14 cellular contexts compared by ENCODE assay signal in the genomic region with DNA sequence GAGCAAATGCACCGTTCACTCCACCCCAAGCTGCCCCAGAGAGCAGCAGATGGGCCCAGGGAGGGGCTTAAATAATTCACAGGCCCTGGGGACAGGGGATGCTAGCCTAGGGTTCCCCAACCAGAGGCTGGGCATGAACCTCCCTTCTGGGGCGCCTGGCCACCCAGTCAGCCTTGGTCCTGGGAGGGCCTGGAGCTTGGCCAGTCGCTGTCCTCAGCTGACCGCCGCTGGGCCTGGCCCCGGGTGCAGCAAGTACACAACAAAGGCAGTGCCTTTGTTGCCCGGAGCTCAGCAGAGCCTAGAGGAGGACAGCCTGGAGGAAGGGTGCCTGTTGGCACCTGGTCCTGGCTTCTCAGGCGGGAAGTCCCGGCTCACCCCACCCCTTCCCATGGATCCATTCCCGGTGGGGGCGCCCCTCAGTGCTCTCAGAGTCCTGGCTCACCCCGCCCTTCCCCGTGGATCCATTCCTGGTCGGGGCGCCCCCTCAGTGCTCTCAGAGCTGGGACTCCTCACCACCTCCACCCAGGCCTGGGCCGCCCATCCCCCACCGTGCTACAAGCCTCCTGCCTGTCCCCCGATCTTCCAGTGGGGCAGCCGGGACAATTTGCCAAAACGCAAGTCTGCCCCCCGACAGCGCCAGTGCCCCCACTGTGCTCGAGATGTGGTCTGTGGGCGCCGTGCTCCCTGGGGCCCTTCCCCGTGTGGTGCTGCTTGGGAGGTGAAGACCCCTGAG. TPM values are rescaled to one million over a fixed set of nuclear protein-coding genes. Genes with fewer than 3 reads are reported as not detected.
DNase-seq lines count a peak whose midpoint lies in the region; ATAC-seq, FAIRE-seq and TF ChIP-seq lines count a peak whose summit lies in the region.
"Had no signal": no experiment of that assay in that cellular context is flagged by ENCODE, and none has a peak within 500 bp of the region (broad histone marks: within the 10 kb centered on the region; RNA-seq: fewer than 3 reads in every experiment).

No MANE protein-coding gene starts in this region.

- WGBS in A549 (ENCODE audit: missing lambda C conversion rate) = 44% methylated on average over 13 of the region's 26 CpGs
- 92% methylated on average over 10 of the region's 26 CpGs; no CpG with 5 or more reads in 1 of the 2 experiments for WGBS in IMR-90 (ENCODE audit: extremely low coverage in 2 of 2, insufficient read length in 1 of 2), 2 experiments
- 87 to 88% methylated on average over 20 to 22 of the region's 26 CpGs for WGBS in mesodermal cell (ENCODE audit: insufficient coverage in 2 of 2), 2 experiments

- peak overlapping the region; percentile 31; the same call in 1 of the 3 replicates for H2BK15ac ChIP-seq in IMR-90 (ENCODE audit: low read depth, low read length)

- H3K79me1 ChIP-seq in IMR-90 (ENCODE audit: low read depth in 1 of 2, low read length in 2 of 2) = peaks cover 0 to 8% of the 10 kb centered on the region in 2 experiments; a peak in 1 of 4 replicates

- H3K9me3 ChIP-seq in A549 (no peaks in the 10 kb centered on the region), IMR-90 (ENCODE audit: control insufficient read depth, insufficient read depth, low read length) (no peaks in the 10 kb centered on the region), mesodermal cell (ENCODE audit: control insufficient read depth, low read length) (no peaks in the 10 kb centered on the region)
- H3K9me3 ChIP-seq: tibial nerve had no signal

- peak overlapping the region; percentile 94 for H3K14ac ChIP-seq in IMR-90 (replicated peaks; ENCODE audit: low read depth, low read length)

- peak overlapping the region; percentile 57 to 97 for H4K8ac ChIP-seq in IMR-90 (ENCODE audit: low read depth in 2 of 2, low read length in 2 of 2)

- intact Hi-C loops in IMR-90 (cut with micrococcal nuclease) = no loop called here

- peak overlapping the region; percentile 99 for H3K23ac ChIP-seq in IMR-90 (ENCODE audit: low read depth, low read length)

- H3K4ac ChIP-seq in IMR-90 (ENCODE audit: low read depth, low read length) = peak overlapping the region; percentile 100

- peak overlapping the region; percentile 100 for H2BK120ac ChIP-seq in IMR-90 (ENCODE audit: low read depth, low read length)

- H2AFZ ChIP-seq in IMR-90 (replicated peaks; ENCODE audit: low read length, poor library complexity) = peak overlapping the region; percentile 88

- H4K20me1 ChIP-seq in IMR-90 (ENCODE audit: insufficient read depth, low read length) = no peaks in the 10 kb centered on the region

- H3K56ac ChIP-seq in IMR-90 (ENCODE audit: extremely low read depth, insufficient read depth, low read length) = peak overlapping the region; percentile 71

- H3K36me3 ChIP-seq in IMR-90 (ENCODE audit: control insufficient read depth, insufficient read depth, low read length) (no peaks in the 10 kb centered on the region), brain microvascular endothelial cell (replicated peaks) (no peaks in the 10 kb centered on the region), mesodermal cell (ENCODE audit: control insufficient read depth, insufficient read depth, low read length) (no peaks in the 10 kb centered on the region)
- H3K36me3 ChIP-seq: tibial nerve had no signal

- peak overlapping the region; percentile 98 for H2AK9ac ChIP-seq in IMR-90 (replicated peaks; ENCODE audit: low read depth, low read length, poor library complexity)

- peak overlapping the region; percentile 90 to 91 for H3K27ac ChIP-seq in A549
- peak overlapping the region; percentile 92 for H3K27ac ChIP-seq in IMR-90 (ENCODE audit: insufficient read depth, low read length)
- H3K27ac ChIP-seq in brain microvascular endothelial cell = peak overlapping the region; percentile 67
- peak overlapping the region; percentile 77 for H3K27ac ChIP-seq in mesodermal cell (ENCODE audit: low read depth, low read length, severe bottlenecking)
- H3K27ac ChIP-seq: SK-N-MC, tibial nerve had no signal

- H2AK5ac ChIP-seq in IMR-90 (ENCODE audit: low read depth, low read length) = peak overlapping the region; percentile 99

- peak overlapping the region; percentile 98 for H4K91ac ChIP-seq in IMR-90 (ENCODE audit: insufficient read depth, low read depth, low read length)

- H3K4me1 ChIP-seq in A549 = peaks cover 58% of the 10 kb centered on the region
- H3K4me1 ChIP-seq in IMR-90 (ENCODE audit: control insufficient read depth, insufficient read depth, low read length) = peaks cover 21% of the 10 kb centered on the region
- H3K4me1 ChIP-seq in mesodermal cell (ENCODE audit: control insufficient read depth, insufficient read depth, low read length, poor library complexity, severe bottlenecking) = peaks cover 55% of the 10 kb centered on the region
- H3K4me1 ChIP-seq: tibial nerve had no signal

- peak overlapping the region; percentile 79 for H3K4me2 ChIP-seq in A549
- no peak overlapping the region; the same call in 1 of the 2 replicates for H3K4me2 ChIP-seq in IMR-90 (ENCODE audit: low read depth, low read length)

- H3K4me3 ChIP-seq in A549 = peak overlapping the region; percentile 20; the same call in 1 of the 3 replicates
- H3K4me3 ChIP-seq in IMR-90 (ENCODE audit: insufficient read depth, low read depth, low read length) = no peak overlapping the region
- H3K4me3 ChIP-seq in brain microvascular endothelial cell (ENCODE audit: low read depth, low read length) = no peak overlapping the region
- H3K4me3 ChIP-seq in mesodermal cell (ENCODE audit: extremely low read depth, insufficient read depth, low read length, poor library complexity, severe bottlenecking) = no peak overlapping the region
- H3K4me3 ChIP-seq: SK-N-MC, tibial nerve had no signal

- peak in 1 of 2 experiments; percentile 46 for DNase-seq in A549 (ENCODE audit: low read depth in 1 of 2, low spot score in 1 of 2)
- DNase-seq in IMR-90 = peak; percentile 12
- no peak for DNase-seq in brain microvascular endothelial cell
- no peak for DNase-seq in NCI-H2107 treated with DMSO at 0.1 percent for 48 hours (lab: John Stamatoyannopoulos, UW; ENCODE audit: unreplicated experiment)
- DNase-seq in NCI-H2196 treated with DMSO at 0.1 percent for 48 hours (lab: John Stamatoyannopoulos, UW; ENCODE audit: unreplicated experiment) = no peak
- no peak for DNase-seq in omental fat pad (ENCODE audit: low spot score)
- DNase-seq: ACHN, DND-41, foreskin melanocyte, left colon had no signal

- no peak for TF ChIP-seq POLR2A in A549 (IDR thresholded peaks at IDR 0.05; ENCODE audit: low read length)
- TF ChIP-seq POLR2A in IMR-90 (IDR thresholded peaks at IDR 0.05; ENCODE audit: low read depth, low read length) = no peak

- peak; percentile 6 to 46; a peak in 4 of 6 replicates for ATAC-seq in A549
- ATAC-seq in IMR-90 (ENCODE audit: low read depth) = peak; percentile 16
- ATAC-seq in omental fat pad (ENCODE audit: low FRiP score) = no peak
- ATAC-seq in GM18502 (IDR thresholded peaks at IDR 0.05; ENCODE audit: poor library complexity, unreplicated experiment) = no peak
- ATAC-seq: left colon had no signal

- TF ChIP-seq CTCF in A549 (IDR thresholded peaks at IDR 0.05) (no peak), IMR-90 (conservative IDR thresholded peaks at IDR 0.05; ENCODE audit: low read depth, low read length) (no peak), brain microvascular endothelial cell (IDR thresholded peaks at IDR 0.05; ENCODE audit: low read depth, low read length, missing control alignments) (no peak), omental fat pad (IDR thresholded peaks at IDR 0.05) (no peak)

- H2BK20ac ChIP-seq in IMR-90 (ENCODE audit: low read depth, low read length) = peak overlapping the region; percentile 99

- CTCF ChIA-PET in A549 (lab: Yijun Ruan, JAX) (interaction anchor here (0.8 to 1.9 kb wide), 7 partner anchors 8 to 94 kb away, joined by 3 to 7 read pairs (median 3); no protein-coding TSS in a partner anchor), IMR-90 (lab: Yijun Ruan, JAX) (interaction anchor here (0.6 kb wide), 1 partner anchor 71 kb away, joined by 4 read pairs; no protein-coding TSS in a partner anchor)

- TF ChIP-seq RAD21 in A549 (conservative IDR thresholded peaks at IDR 0.05 in 1 of 2, IDR thresholded peaks at IDR 0.05 in 1 of 2) = no peak
- no peak for TF ChIP-seq RAD21 in IMR-90 (IDR thresholded peaks at IDR 0.05; ENCODE audit: low read length)

- peak overlapping the region; percentile 54; the same call in 1 of the 2 replicates for H3K9ac ChIP-seq in IMR-90 (ENCODE audit: low read depth, low read length)

- H3K9me1 ChIP-seq in IMR-90 (ENCODE audit: insufficient read depth, low read length) = peaks cover 10% of the 10 kb centered on the region; the same call in 1 of the 2 replicates

- no peak for FAIRE-seq in A549 (lab: Jason Lieb, UNC)

- POLR2A ChIA-PET in A549 (lab: Yijun Ruan, JAX) = no interaction called here
- POLR2A ChIA-PET in IMR-90 (lab: Charles Lee; ENCODE audit: unreplicated experiment) = interaction anchor here (0.5 kb wide), 1 partner anchor 74 kb away, joined by 3 read pairs; the partner anchor contains the start of gene PANK4

- H4K5ac ChIP-seq in IMR-90 (ENCODE audit: low read depth, low read length) = peak overlapping the region; percentile 67; the same call in 1 of the 2 replicates

- in situ Hi-C loops in IMR-90 (cut with MboI; ENCODE audit: low sequenced_read_pairs) (no loop called here), brain microvascular endothelial cell (cut with HindIII; ENCODE audit: low pct_ligation_motif_present, low sequenced_read_pairs) (no loop called here)

- dilution Hi-C loops in IMR-90 (cut with HindIII; ENCODE audit: low sequenced_read_pairs, unreplicated experiment) = no loop called here

- no TSS peak for BruUV-seq in IMR-90 (replicated peaks; lab: Mats Ljungman, UMichigan)

- H2BK5ac ChIP-seq in IMR-90 (ENCODE audit: low read depth, low read length, poor library complexity, severe bottlenecking) = peak overlapping the region; percentile 99

- H3K27me3 ChIP-seq in IMR-90 (ENCODE audit: control insufficient read depth, insufficient read depth, low read length) (no peaks in the 10 kb centered on the region), brain microvascular endothelial cell (replicated peaks) (no peaks in the 10 kb centered on the region)

- peak overlapping the region; percentile 16 for H3K18ac ChIP-seq in IMR-90 (ENCODE audit: low read depth, low read length)

- TF ChIP-seq EP300 in A549 (IDR thresholded peaks at IDR 0.05) = no peak

RNA-seq across cellular contexts. Expression of gene PLCH2, which starts 23.3 kb away (rescaled TPM):
- 0.10 and 0.16 TPM in 2 replicates for polyA plus RNA-seq in A549 (2011; rRNA removed)
- polyA plus RNA-seq in A549 (2012; cell fraction: cytosol; rRNA removed) = 0.49 and 0.61 TPM in 2 replicates
- polyA plus RNA-seq in A549 (2012; cell fraction: nucleus; rRNA removed) = 1.8 and 2.8 TPM in 2 replicates
- polyA plus RNA-seq in A549 (2017; fragmentation: RNase III; extraction: RNeasy Plus Mini Kit Qiagen cat#74134 plus additional on column Dnase treatment) = 0.18 to 0.44 TPM (median 0.21 TPM) in 3 replicates
- 0.29 and 0.44 TPM in 2 replicates for polyA minus RNA-seq in A549 (2011; rRNA and poly(A)+ RNA removed)
- 0.18 and 0.28 TPM in 2 replicates for total RNA-seq in IMR-90 (2012; rRNA removed)
- 1.9 and 2.4 TPM in 2 replicates for polyA plus RNA-seq in IMR-90 (2012; rRNA removed)
- polyA plus RNA-seq in IMR-90 (2012; cell fraction: cytosol; rRNA removed) = 1.4 and 2.4 TPM in 2 replicates
- 7.8 and 21.5 TPM in 2 replicates for polyA plus RNA-seq in IMR-90 (2012; cell fraction: nucleus; rRNA removed; ENCODE audit: low replicate concordance)
- 0.59 TPM for polyA plus RNA-seq in mesodermal cell (2013, experiment 1 of 2)
- 0.81 TPM for polyA plus RNA-seq in mesodermal cell (2013, experiment 2 of 2)
- total RNA-seq in omental fat pad = 1 to 10 TPM in 1 of 4 donors, under 1 TPM in 3; 0.16 to 1.7 (median 0.44) TPM

RNA-seq across cellular contexts. Expression of gene PEX10, which starts 40.4 kb away (rescaled TPM):
- 12.3 and 12.6 TPM in 2 replicates for polyA plus RNA-seq in A549 (2011; rRNA removed)
- 21.6 and 29.6 TPM in 2 replicates for polyA plus RNA-seq in A549 (2012; cell fraction: cytosol; rRNA removed)
- 26.0 and 36.7 TPM in 2 replicates for polyA plus RNA-seq in A549 (2012; cell fraction: nucleus; rRNA removed)
- 20.2 to 22.1 TPM (median 20.7 TPM) in 3 replicates for polyA plus RNA-seq in A549 (2017; fragmentation: RNase III; extraction: RNeasy Plus Mini Kit Qiagen cat#74134 plus additional on column Dnase treatment)
- 9.0 and 12.7 TPM in 2 replicates for polyA minus RNA-seq in A549 (2011; rRNA and poly(A)+ RNA removed)
- 18.9 and 19.7 TPM in 2 replicates for total RNA-seq in IMR-90 (2012; rRNA removed)
- polyA plus RNA-seq in IMR-90 (2012; rRNA removed) = 16.9 and 19.4 TPM in 2 replicates
- 16.4 and 25.8 TPM in 2 replicates for polyA plus RNA-seq in IMR-90 (2012; cell fraction: cytosol; rRNA removed)
- 21.3 and 37.5 TPM in 2 replicates for polyA plus RNA-seq in IMR-90 (2012; cell fraction: nucleus; rRNA removed; ENCODE audit: low replicate concordance)
- 20.1 TPM for polyA plus RNA-seq in mesodermal cell (2013, experiment 1 of 2)
- 14.9 TPM for polyA plus RNA-seq in mesodermal cell (2013, experiment 2 of 2)
- total RNA-seq in omental fat pad = 10 to 100 TPM; 20.8 to 33.3 (median 23.9) TPM

Comparison
In these comparisons a context has a peak if more than half of its experiments do, and no peak if none do; other contexts are left out.
1. ATAC-seq: peak in A549 (2 of 2) and IMR-90 (single experiment); none in omental fat pad (single experiment) and GM18502 (single experiment).
2. Peak in every context shown above with its lines, with median percentiles within 50 percentile points of each other: H3K27ac ChIP-seq.